ENCODE assay signal across 8 cellular contexts in genomic region chr17:40803617-40804082, GRCh38. TPM values are rescaled to one million over a fixed set of nuclear protein-coding genes. Genes with fewer than 3 reads are reported as not detected.
DNase-seq lines count a peak whose midpoint lies in the region; ATAC-seq and TF ChIP-seq lines count a peak whose summit lies in the region.

No MANE protein-coding gene starts in this region.

- H3K4me3 ChIP-seq in LNCaP clone FGC (ENCODE audit: low read depth, low read length) (no peak overlapping the region), PC-9 (no peak overlapping the region), esophagus muscularis mucosa (no peak overlapping the region)

- peaks cover 9% of the 10 kb centered on the region; the same call in 1 of the 2 replicates for H3F3A ChIP-seq in PC-9 (ENCODE audit: insufficient read depth, low read depth)

- H2AFZ ChIP-seq in PC-9 = no peak overlapping the region

- peaks cover 9% of the 10 kb centered on the region for H3K4me1 ChIP-seq in PC-9 (replicated peaks; ENCODE audit: insufficient read depth)
- no peaks in the 10 kb centered on the region for H3K4me1 ChIP-seq in esophagus muscularis mucosa

- TF ChIP-seq CTCF in LNCaP clone FGC (IDR thresholded peaks at IDR 0.05; ENCODE audit: control insufficient read depth, extremely low read depth, insufficient read depth) = peak; percentile 94
- TF ChIP-seq CTCF in PC-9 (conservative IDR thresholded peaks at IDR 0.05) = peak; percentile 94
- peak; percentile 84 to 85 (median 84) for TF ChIP-seq CTCF in esophagus muscularis mucosa (IDR thresholded peaks at IDR 0.05)

- H3K4me2 ChIP-seq in PC-9 = peak overlapping the region; percentile 8; the same call in 1 of the 2 replicates

- no peak overlapping the region for H3K27ac Mint-ChIP-seq in natural killer cell treated with Interleukin-12 subunit alpha and Interleukin-12 subunit beta and Interleukin-15 and Interleukin-18, amount 100 ng/mL, for 72 hours

- no peak for TF ChIP-seq EP300 in esophagus muscularis mucosa (IDR thresholded peaks at IDR 0.05)

- H3K9me2 ChIP-seq in PC-9 (ENCODE audit: insufficient read depth) = no peaks in the 10 kb centered on the region

- TF ChIP-seq POLR2A in esophagus muscularis mucosa (IDR thresholded peaks at IDR 0.05; ENCODE audit: low read depth) = no peak

- BruUV-seq in PC-9 (replicated peaks; lab: Mats Ljungman, UMichigan) = no TSS peak

- intact Hi-C loops in PC-9 (cut with micrococcal nuclease; ENCODE audit: unreplicated experiment) (loop anchor here (1.0 to 5.0 kb wide), 7 partner anchors 53 to 859 kb away; no protein-coding TSS in a partner anchor), esophagus muscularis mucosa (cut with DNase I) (loop anchor here (5.0 to 10.0 kb wide), 4 partner anchors 101 to 859 kb away; no protein-coding TSS in a partner anchor)

- POLR2A ChIA-PET in PC-9 (lab: Charles Lee; ENCODE audit: unreplicated experiment) = interaction anchor here (0.6 kb wide), 1 partner anchor 745 kb away, joined by 6 read pairs; no protein-coding TSS in a partner anchor

- no peaks in the 10 kb centered on the region for H3K79me2 ChIP-seq in PC-9 (ENCODE audit: low read depth)

- no peak overlapping the region for H3K4me3 Mint-ChIP-seq in natural killer cell treated with Interleukin-12 subunit alpha and Interleukin-12 subunit beta and Interleukin-15 and Interleukin-18, amount 100 ng/mL, for 72 hours

- no peaks in the 10 kb centered on the region for H4K20me1 ChIP-seq in PC-9 (ENCODE audit: insufficient read depth)

- H3K27me3 ChIP-seq in PC-9 (ENCODE audit: insufficient read depth, low read depth) (no peaks in the 10 kb centered on the region), esophagus muscularis mucosa (peaks cover 0 to 54% (median 0%) of the 10 kb centered on the region in 4 donors)

- H3K36me3 ChIP-seq in PC-9 (ENCODE audit: low read depth) (no peaks in the 10 kb centered on the region), esophagus muscularis mucosa (no peaks in the 10 kb centered on the region)

- H3K27ac ChIP-seq in PC-9 (0 out of 2 replicates have a peak overlapping the region, but pooled peaks have one; percentile 18), esophagus muscularis mucosa (replicated peaks in 1 of 4) (no peak overlapping the region)

- H3K27me3 Mint-ChIP-seq in natural killer cell treated with Interleukin-12 subunit alpha and Interleukin-12 subunit beta and Interleukin-15 and Interleukin-18, amount 100 ng/mL, for 72 hours = peaks cover 34 to 47% of the 10 kb centered on the region in 2 donors

- peaks cover 2 to 4% of the 10 kb centered on the region in 2 donors for H3K4me1 Mint-ChIP-seq in natural killer cell treated with Interleukin-12 subunit alpha and Interleukin-12 subunit beta and Interleukin-15 and Interleukin-18, amount 100 ng/mL, for 72 hours (ENCODE audit: low read depth in 2 of 2)

- no peaks in the 10 kb centered on the region for H3K36me3 Mint-ChIP-seq in natural killer cell treated with Interleukin-12 subunit alpha and Interleukin-12 subunit beta and Interleukin-15 and Interleukin-18, amount 100 ng/mL, for 72 hours

- H3K9me3 ChIP-seq in PC-9 (ENCODE audit: insufficient read depth, low read depth) (no peaks in the 10 kb centered on the region; the same call in 1 of the 2 replicates), esophagus muscularis mucosa (no peaks in the 10 kb centered on the region)

- ATAC-seq in natural killer cell treated with Interleukin-12 subunit alpha and Interleukin-12 subunit beta and Interleukin-15 and Interleukin-18, amount 100 ng/mL, for 72 hours = peak; percentile 70 to 77
- ATAC-seq in GM19023 (IDR thresholded peaks at IDR 0.05; ENCODE audit: unreplicated experiment) = no peak

- no peaks in the 10 kb centered on the region for H3K9me3 Mint-ChIP-seq in natural killer cell treated with Interleukin-12 subunit alpha and Interleukin-12 subunit beta and Interleukin-15 and Interleukin-18, amount 100 ng/mL, for 72 hours

- 14% methylated on average over 13 of the region's 13 CpGs for WGBS in esophagus muscularis mucosa

- DNase-seq in Daoy (ENCODE audit: low read depth) (peak; percentile 82), LNCaP clone FGC (ENCODE audit: low read depth) (peak; percentile 38), PC-9 (peak; percentile 74 to 82), activated T-cell treated with anti-CD3 and anti-CD28 coated beads for 4 hours (peak; percentile 64), esophagus muscularis mucosa (ENCODE audit: extremely low spot score) (no peak)
- peak; percentile 75 for DNase-seq in natural killer cell treated with Interleukin-12 subunit alpha and Interleukin-12 subunit beta and Interleukin-15 and Interleukin-18, amount 100 ng/mL, for 72 hours (ENCODE audit: low spot score)
- DNase-seq in stimulated activated naive CD4-positive, alpha-beta T cell (lab: John Stamatoyannopoulos, UW) = peak in 5 of 6 experiments; percentile 46 to 64 (median 59)

- CTCF ChIA-PET in PC-9 (lab: Charles Lee) = interaction anchor here (0.6 to 0.9 kb wide), 2 partner anchors 51 to 53 kb away, joined by 3 read pairs; no protein-coding TSS in a partner anchor

RNA-seq across cellular contexts. Expression of gene KRT28, which starts 3.9 kb away (rescaled TPM):
- not detected in 2 replicates for total RNA-seq in Daoy (2014; rRNA removed; shearing (Covaris generic))
- total RNA-seq in PC-9 (2021) (not detected in 2 replicates), esophagus muscularis mucosa (not detected)
- not detected for total RNA-seq in natural killer cell treated with Interleukin-12 subunit alpha and Interleukin-12 subunit beta and Interleukin-15 and Interleukin-18, amount 100 ng/mL, for 72 hours

RNA-seq across cellular contexts. Expression of gene KRT10, which starts 18.8 kb away (rescaled TPM):
- 54.7 and 56.8 TPM in 2 replicates for total RNA-seq in Daoy (2014; rRNA removed; shearing (Covaris generic))
- 22.5 and 49.4 TPM in 2 replicates for total RNA-seq in PC-9 (2021)
- total RNA-seq in esophagus muscularis mucosa = 10 to 100 TPM in 3 of 4 donors, 1 to 10 TPM in 1; 9.9 to 15.7 (median 10.7) TPM
- total RNA-seq in natural killer cell treated with Interleukin-12 subunit alpha and Interleukin-12 subunit beta and Interleukin-15 and Interleukin-18, amount 100 ng/mL, for 72 hours = 10 to 100 TPM; 26.8 to 42.3 TPM

RNA-seq across cellular contexts. Expression of gene KRT27, which starts 21.3 kb away (rescaled TPM):
- total RNA-seq in Daoy (2014; rRNA removed; shearing (Covaris generic)) = not detected in 2 replicates
- total RNA-seq in PC-9 (2021) (not detected in 2 replicates), esophagus muscularis mucosa (not detected)
- not detected for total RNA-seq in natural killer cell treated with Interleukin-12 subunit alpha and Interleukin-12 subunit beta and Interleukin-15 and Interleukin-18, amount 100 ng/mL, for 72 hours

RNA-seq across cellular contexts. Expression of gene KRT26, which starts 31.6 kb away (rescaled TPM):
- total RNA-seq in Daoy (2014; rRNA removed; shearing (Covaris generic)) = not detected in 2 replicates
- total RNA-seq in PC-9 (2021) (not detected in 2 replicates), esophagus muscularis mucosa (not detected)
- total RNA-seq in natural killer cell treated with Interleukin-12 subunit alpha and Interleukin-12 subunit beta and Interleukin-15 and Interleukin-18, amount 100 ng/mL, for 72 hours = not detected

RNA-seq across cellular contexts. Expression of gene KRT25, which starts 48.5 kb away (rescaled TPM):
- total RNA-seq in Daoy (2014; rRNA removed; shearing (Covaris generic)) = not detected in 2 replicates
- total RNA-seq in PC-9 (2021) = not detected in 2 replicates
- not detected for total RNA-seq in esophagus muscularis mucosa
- total RNA-seq in natural killer cell treated with Interleukin-12 subunit alpha and Interleukin-12 subunit beta and Interleukin-15 and Interleukin-18, amount 100 ng/mL, for 72 hours = not detected
